Comparison of ENCODE assay signal across 11 cellular contexts in genomic region chr17:81221371-81221841, GRCh38. TPM values are rescaled to one million over a fixed set of nuclear protein-coding genes. Genes with fewer than 3 reads are reported as not detected.
DNase-seq lines count a peak whose midpoint lies in the region; ATAC-seq and TF ChIP-seq lines count a peak whose summit lies in the region.
"Had no signal": no experiment of that assay in that cellular context is flagged by ENCODE, and none has a peak within 500 bp of the region (broad histone marks: within the 10 kb centered on the region; RNA-seq: fewer than 3 reads in every experiment).

No MANE protein-coding gene starts in this region.

- TF ChIP-seq CTCF in Caco-2 (IDR thresholded peaks at IDR 0.05; ENCODE audit: insufficient read depth in 1 of 2, low read depth in 1 of 2, low read length in 1 of 2, severe bottlenecking in 1 of 2, unreplicated experiment in 1 of 2) = no peak
- no peak for TF ChIP-seq CTCF in cardiac fibroblast (IDR thresholded peaks at IDR 0.05; ENCODE audit: low read depth, low read length)
- no peak for TF ChIP-seq CTCF in nephron progenitor cell (IDR thresholded peaks at IDR 0.05)
- TF ChIP-seq CTCF in lower leg skin (IDR thresholded peaks at IDR 0.05) = no peak
- no peak for TF ChIP-seq CTCF in omental fat pad (IDR thresholded peaks at IDR 0.05)

- in situ Hi-C loops in KBM-7 (cut with MboI; ENCODE audit: low pct_unique_long_range_greater_than_20kb, low sequenced_read_pairs) = no loop called here

- no TSS peak for BruUV-seq in Caco-2 (replicated peaks; lab: Mats Ljungman, UMichigan)

- CTCF ChIA-PET in Caco-2 (lab: Charles Lee) = no interaction called here

- no peak for DNase-seq in Caco-2
- DNase-seq in MG63 = peak; percentile 58
- no peak for DNase-seq in cardiac fibroblast (ENCODE audit: low read depth in 2 of 2)
- no peak for DNase-seq in nephron progenitor cell
- no peak for DNase-seq in lower leg skin (ENCODE audit: low spot score in 2 of 2)
- DNase-seq in omental fat pad (ENCODE audit: low spot score) = no peak
- no peak for DNase-seq in KBM-7
- DNase-seq: stimulated activated naive B cell treated with anti-CD40 and anti-IgM and Interleukin-4, amounts not matched to agents 10 μg/mL and 1 μg/mL and 100 μg/mL, for 72 hours had no signal

- POLR2A ChIA-PET in Caco-2 (lab: Charles Lee) = interaction anchor here (0.6 kb wide), 1 partner anchor 233 kb away, joined by 3 read pairs; no protein-coding TSS in a partner anchor

- WGBS in lower leg skin, 2 donors = 47 to 61% methylated on average over 11 of the region's 11 CpGs

- H3K27me3 ChIP-seq in Caco-2 (replicated peaks; ENCODE audit: control insufficient read depth, insufficient read depth, low read length) (no peaks in the 10 kb centered on the region), MG63 (no peaks in the 10 kb centered on the region)

- H3K36me3 Mint-ChIP-seq in Caco-2 (ENCODE audit: insufficient read depth, unreplicated experiment) (peaks cover 10% of the 10 kb centered on the region), nephron progenitor cell (ENCODE audit: low read depth) (peaks cover 24% of the 10 kb centered on the region)

- H3K4me1 Mint-ChIP-seq in Caco-2 (ENCODE audit: low read depth, unreplicated experiment) = no peaks in the 10 kb centered on the region
- H3K4me1 Mint-ChIP-seq in nephron progenitor cell = peaks cover 17% of the 10 kb centered on the region

- TF ChIP-seq POLR2A in lower leg skin (IDR thresholded peaks at IDR 0.05) = no peak

- H3K9me3 ChIP-seq in Caco-2 = no peaks in the 10 kb centered on the region
- H3K9me3 ChIP-seq in MG63 = no peaks in the 10 kb centered on the region

- ATAC-seq in HG02759 (IDR thresholded peaks at IDR 0.05; ENCODE audit: unreplicated experiment) (no peak), omental fat pad (ENCODE audit: low FRiP score) (no peak)
- ATAC-seq: stimulated activated naive B cell treated with anti-CD40 and anti-IgM and Interleukin-4, amounts not matched to agents 10 μg/mL and 1 μg/mL and 100 μg/mL, for 72 hours had no signal

- H3K4me3 ChIP-seq in Caco-2 (ENCODE audit: low read depth, low read length) (no peak overlapping the region; the same call in 1 of the 2 replicates), MG63 (no peak overlapping the region), cardiac fibroblast (replicated peaks in 1 of 2; ENCODE audit: low read depth in 2 of 2, low read length in 2 of 2) (peak overlapping the region; percentile 76 to 84), lower leg skin (ENCODE audit: low read depth, poor library complexity, severe bottlenecking) (no peak overlapping the region)

- H3K9me3 Mint-ChIP-seq in Caco-2 (ENCODE audit: unreplicated experiment) (no peaks in the 10 kb centered on the region), nephron progenitor cell (peaks cover 13% of the 10 kb centered on the region)
- H3K9me3 Mint-ChIP-seq: stimulated activated naive B cell treated with anti-CD40 and anti-IgM and Interleukin-4, amounts not matched to agents 10 μg/mL and 1 μg/mL and 100 μg/mL, for 72 hours had no signal

- H3K4me3 Mint-ChIP-seq in Caco-2 (ENCODE audit: unreplicated experiment) (peak overlapping the region; percentile 80), nephron progenitor cell (peak overlapping the region; percentile 80)

- intact Hi-C loops in Caco-2 (cut with micrococcal nuclease; ENCODE audit: unreplicated experiment) = loop anchor here (5.0 kb wide), 1 partner anchor 184 kb away; the partner anchor contains the start of gene BAIAP2
- intact Hi-C loops in lower leg skin (cut with DNase I; ENCODE audit: low total_unique reads) = no loop called here

- peaks cover 9% of the 10 kb centered on the region for H3K4me1 ChIP-seq in Caco-2

- H3K27ac Mint-ChIP-seq in Caco-2 (ENCODE audit: unreplicated experiment) = no peak overlapping the region
- H3K27ac Mint-ChIP-seq in nephron progenitor cell = peak overlapping the region; percentile 54

- H3K27me3 Mint-ChIP-seq in Caco-2 (ENCODE audit: insufficient read depth, unreplicated experiment) (no peaks in the 10 kb centered on the region), nephron progenitor cell (ENCODE audit: low read depth, poor library complexity) (no peaks in the 10 kb centered on the region)
- H3K27me3 Mint-ChIP-seq: stimulated activated naive B cell treated with anti-CD40 and anti-IgM and Interleukin-4, amounts not matched to agents 10 μg/mL and 1 μg/mL and 100 μg/mL, for 72 hours had no signal

- no peaks in the 10 kb centered on the region for H3K36me3 ChIP-seq in Caco-2 (ENCODE audit: control insufficient read depth, insufficient read depth, low read length)
- H3K36me3 ChIP-seq in MG63 = no peaks in the 10 kb centered on the region

RNA-seq across cellular contexts. Expression of gene CEP131, which starts 1.4 kb away (rescaled TPM):
- total RNA-seq in Caco-2 (2022) (28.4 and 29.4 TPM in 2 replicates), lower leg skin (10 to 100 TPM in 1 of 4 donors, 1 to 10 TPM in 3; 4.3 to 12.9 (median 8.4) TPM), omental fat pad (10 to 100 TPM in 1 of 4 donors, 1 to 10 TPM in 3; 3.0 to 11.5 (median 5.6) TPM)
- total RNA-seq in MG63 (2014; rRNA removed; shearing (Covaris generic); ENCODE audit: low replicate concordance) = 13.3 and 22.9 TPM in 2 replicates

RNA-seq across cellular contexts. Expression of gene TEPSIN, which starts 17.4 kb away (rescaled TPM):
- 38.7 and 40.3 TPM in 2 replicates for total RNA-seq in Caco-2 (2022)
- 19.5 and 20.4 TPM in 2 replicates for total RNA-seq in MG63 (2014; rRNA removed; shearing (Covaris generic); ENCODE audit: low replicate concordance)
- total RNA-seq in lower leg skin = 100 to 1,000 TPM in 1 of 4 donors, 10 to 100 TPM in 3; 40.7 to 104 (median 62.6) TPM
- 10 to 100 TPM; 15.1 to 56.1 (median 33.2) TPM for total RNA-seq in omental fat pad

RNA-seq across cellular contexts. Expression of gene NDUFAF8, which starts 17.7 kb away (rescaled TPM):
- 65.0 and 66.7 TPM in 2 replicates for total RNA-seq in Caco-2 (2022)
- 63.1 and 163 TPM in 2 replicates for total RNA-seq in MG63 (2014; rRNA removed; shearing (Covaris generic); ENCODE audit: low replicate concordance)
- total RNA-seq in lower leg skin = 10 to 100 TPM; 10.0 to 30.4 (median 15.9) TPM
- 10 to 100 TPM; 28.7 to 56.7 (median 37.5) TPM for total RNA-seq in omental fat pad

RNA-seq across cellular contexts. Expression of gene AATK, which starts 55.4 kb away (rescaled TPM):
- 26.4 and 26.6 TPM in 2 replicates for total RNA-seq in Caco-2 (2022)
- 0.16 TPM in 1 of 2 replicates, not detected in the other for total RNA-seq in MG63 (2014; rRNA removed; shearing (Covaris generic); ENCODE audit: low replicate concordance)
- total RNA-seq in lower leg skin = 1 to 10 TPM in 3 of 4 donors, under 1 TPM in 1; 0.81 to 3.5 (median 2.2) TPM
- total RNA-seq in omental fat pad = 1 to 10 TPM; 1.3 to 6.0 (median 3.1) TPM

RNA-seq across cellular contexts. Expression of gene PVALEF, which starts 56.1 kb away (rescaled TPM):
- 0.58 TPM in 1 of 2 replicates, not detected in the other for total RNA-seq in Caco-2 (2022)
- total RNA-seq in MG63 (2014; rRNA removed; shearing (Covaris generic); ENCODE audit: low replicate concordance) = not detected in 2 replicates
- total RNA-seq in lower leg skin = not detected
- not detected for total RNA-seq in omental fat pad
- total RNA-seq: myocyte; T-helper 1 cell treated with Interleukin-12 subunit alpha and Interleukin-12 subunit beta and Interleukin-4 antibody, amounts not matched to agents 30 ng/mL and 1 ng/mL, for 36 hours had no signal

Comparison
In these comparisons a context has a peak if more than half of its experiments do, and no peak if none do; other contexts are left out.
1. H3K4me3 ChIP-seq: peak in cardiac fibroblast (2 of 2); none in Caco-2 (single experiment), MG63 (single experiment) and lower leg skin (single experiment).